2 cellular contexts compared by ENCODE assay signal in genomic region chr2:28784570-28784969, GRCh38. TPM values are rescaled to one million over a fixed set of nuclear protein-coding genes. Genes with fewer than 3 reads are reported as not detected.
"Had no signal": no experiment of that assay in that cellular context is flagged by ENCODE, and none has a peak within 500 bp of the region (broad histone marks: within the 10 kb centered on the region; RNA-seq: fewer than 3 reads in every experiment).

No MANE protein-coding gene starts in this region.

RNA-seq across cellular contexts. Expression of gene SPDYA, which starts 26.1 kb away (rescaled TPM):
- total RNA-seq: epithelial cell of proximal tubule had no signal
- polyA plus RNA-seq: adipose tissue had no signal
